ENCODE assay signal across 10 cellular contexts in the genomic region with DNA sequence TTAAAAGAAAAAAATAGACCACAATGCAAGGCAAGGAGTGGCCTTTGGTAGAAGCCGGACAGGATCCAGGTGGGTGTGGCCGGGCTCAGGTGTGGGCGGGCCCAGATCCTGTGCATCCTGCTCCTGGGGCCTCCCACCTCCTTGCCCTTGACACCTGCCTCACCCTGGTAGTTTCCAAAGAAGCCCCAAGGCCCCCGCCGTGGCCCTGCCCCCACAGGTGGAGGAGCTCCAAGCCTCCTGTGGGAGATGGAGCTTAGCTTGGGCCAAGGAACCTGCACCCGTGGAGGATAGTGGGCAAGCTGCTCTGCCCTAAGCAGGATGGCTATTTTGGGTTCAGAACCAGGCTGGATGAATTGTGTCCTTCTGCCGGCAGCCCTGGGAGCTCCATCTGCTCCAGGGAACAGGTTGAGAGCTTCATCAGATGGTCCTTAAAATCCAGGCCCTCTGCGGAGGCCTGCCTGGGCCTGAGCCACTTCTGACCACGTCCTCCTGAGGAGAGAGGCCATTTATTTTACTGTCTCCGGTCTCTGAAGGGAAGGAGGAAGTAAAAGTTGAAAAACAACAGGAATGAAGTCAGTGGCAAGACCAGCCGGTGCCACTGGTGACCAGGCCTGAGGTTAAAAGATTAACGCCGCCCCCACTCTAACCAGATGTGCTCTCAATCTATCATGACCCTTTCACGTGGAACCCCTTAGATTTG. TPM values are rescaled to one million over a fixed set of nuclear protein-coding genes. Genes with fewer than 3 reads are reported as not detected.
DNase-seq lines count a peak whose midpoint lies in the region; FAIRE-seq and TF ChIP-seq lines count a peak whose summit lies in the region.
"Had no signal": no experiment of that assay in that cellular context is flagged by ENCODE, and none has a peak within 500 bp of the region (broad histone marks: within the 10 kb centered on the region; RNA-seq: fewer than 3 reads in every experiment).

No MANE protein-coding gene starts in this region.

- H3K9me3 ChIP-seq in BLaER1 treated with 17β-estradiol and CSF1 and Interleukin-3, amounts not matched to agents 10 nM and 100 nM (replicated peaks in 1 of 11), result no peaks in the 10 kb centered on the region

- peak overlapping the region in 8 of 11 experiments; percentile 5 to 58 (median 40); a peak in 10 of 22 replicates for H3K9ac ChIP-seq in BLaER1 treated with 17β-estradiol and CSF1 and Interleukin-3, amounts not matched to agents 10 nM and 100 nM

- H3K36me3 ChIP-seq in BLaER1 treated with 17β-estradiol and CSF1 and Interleukin-3, amounts not matched to agents 10 nM and 100 nM, result no peaks in the 10 kb centered on the region

- peaks cover 5% of the 10 kb centered on the region for H3K4me1 Mint-ChIP-seq in chondrocyte (ENCODE audit: low read depth)
- H3K4me1 Mint-ChIP-seq in nephron progenitor cell, result peaks cover 67% of the 10 kb centered on the region

- H3K4me2 ChIP-seq in BLaER1 treated with 17β-estradiol and CSF1 and Interleukin-3, amounts not matched to agents 10 nM and 100 nM, result peak overlapping the region; percentile 38 to 99 (median 91); a peak in 21 of 22 replicates

- peaks cover 64 to 82% (median 78%) of the 10 kb centered on the region in 10 experiments for H3K4me1 ChIP-seq in BLaER1 treated with 17β-estradiol and CSF1 and Interleukin-3, amounts not matched to agents 10 nM and 100 nM

- H3K27me3 ChIP-seq in BLaER1 treated with 17β-estradiol and CSF1 and Interleukin-3, amounts not matched to agents 10 nM and 100 nM, result no peaks in the 10 kb centered on the region

- H3K4me3 Mint-ChIP-seq in chondrocyte (ENCODE audit: unreplicated experiment) (no peak overlapping the region), nephron progenitor cell (no peak overlapping the region)

- no peak for TF ChIP-seq CTCF in chondrocyte (IDR thresholded peaks at IDR 0.05)
- TF ChIP-seq CTCF in nephron progenitor cell (IDR thresholded peaks at IDR 0.05), result no peak

- no peak overlapping the region for H3K27ac Mint-ChIP-seq in chondrocyte (ENCODE audit: unreplicated experiment)
- peak overlapping the region; percentile 94 for H3K27ac Mint-ChIP-seq in nephron progenitor cell

- DNase-seq in LoVo (ENCODE audit: low spot score), result peak; percentile 58
- DNase-seq in chondrocyte (ENCODE audit: low spot score), result peak; percentile 88
- no peak for DNase-seq in nephron progenitor cell
- no peak for DNase-seq in GM12891 (ENCODE audit: insufficient read length, low spot score)
- DNase-seq in iPS-NIHi11 (ENCODE audit: low spot score), result no peak
- DNase-seq in COLO829 (ENCODE audit: low spot score), result no peak
- no peak for DNase-seq in stimulated activated CD4-positive, alpha-beta T cell treated with anti-CD3 and anti-CD28 coated beads, Interleukin-1b, Interleukin-23, amount 100 ng/mL, for 48 hours
- DNase-seq: effector CD8-positive, alpha-beta T cell; SHP77 treated with DMSO at 0.1 percent for 48 hours had no signal

- H3K27ac ChIP-seq in BLaER1 treated with 17β-estradiol and CSF1 and Interleukin-3, amounts not matched to agents 10 nM and 100 nM, result peak overlapping the region; percentile 31 to 99 (median 76); a peak in 19 of 22 replicates

- H3K4me3 ChIP-seq in BLaER1 treated with 17β-estradiol and CSF1 and Interleukin-3, amounts not matched to agents 10 nM and 100 nM, result no peak overlapping the region

- no peaks in the 10 kb centered on the region for H4K20me1 ChIP-seq in BLaER1 treated with 17β-estradiol and CSF1 and Interleukin-3, amounts not matched to agents 10 nM and 100 nM

- H3K27me3 Mint-ChIP-seq in chondrocyte (ENCODE audit: low read depth) (no peaks in the 10 kb centered on the region), nephron progenitor cell (ENCODE audit: low read depth, poor library complexity) (peaks cover 12% of the 10 kb centered on the region)

- H3K36me3 Mint-ChIP-seq in chondrocyte (ENCODE audit: low read depth), result no peaks in the 10 kb centered on the region
- H3K36me3 Mint-ChIP-seq in nephron progenitor cell (ENCODE audit: low read depth), result no peaks in the 10 kb centered on the region

- no peak for FAIRE-seq in GM12891 (lab: Jason Lieb, UNC)

- TF ChIP-seq POLR2A in GM12891 (IDR thresholded peaks at IDR 0.05; ENCODE audit: low read depth, low read length), result no peak

- no peaks in the 10 kb centered on the region for H3K9me3 Mint-ChIP-seq in chondrocyte (ENCODE audit: low read depth)
- no peaks in the 10 kb centered on the region for H3K9me3 Mint-ChIP-seq in nephron progenitor cell

TF ChIP-seq in GM12891, 5 proteins besides CTCF, POLR2A, EP300 and RAD21:
- no peak for TF ChIP-seq POU2F2 (IDR thresholded peaks at IDR 0.05; ENCODE audit: low read depth, low read length)
- no peak for TF ChIP-seq SPI1 (IDR thresholded peaks at IDR 0.05; ENCODE audit: low read depth, low read length)
- TF ChIP-seq PAX5 (IDR thresholded peaks at IDR 0.05; ENCODE audit: insufficient read depth, low read length, severe bottlenecking), result no peak
- no peak for TF ChIP-seq TAF1 (IDR thresholded peaks at IDR 0.05; ENCODE audit: low read depth, low read length)
- no peak for TF ChIP-seq POLR2AphosphoS5 (IDR thresholded peaks at IDR 0.05; ENCODE audit: low read depth, low read length)
TF ChIP-seq in GM12891: peak in this region for 0.

RNA-seq across cellular contexts. Expression of a gene that starts 53.9 kb away (rescaled TPM):
- 54.2 to 59.1 TPM (median 58.4 TPM) in 3 replicates for total RNA-seq in chondrocyte
- polyA plus RNA-seq in GM12891 (2012; ENCODE audit: low read depth, missing spikeins), result 47.3 TPM

Comparison
In these comparisons a context has a peak if more than half of its experiments do, and no peak if none do; other contexts are left out.
1. DNase-seq: peak in LoVo (single experiment) and chondrocyte (single experiment); none in nephron progenitor cell (single experiment), GM12891 (single experiment), iPS-NIHi11 (single experiment), COLO829 (single experiment) and stimulated activated CD4-positive, alpha-beta T cell treated with anti-CD3 and anti-CD28 coated beads, Interleukin-1b, Interleukin-23, amount 100 ng/mL, for 48 hours (single experiment).